ENCODE assay signal across 1 cellular context in genomic region chr2:62197609-62198236, GRCh38.
A peak's percentile ranks its signal among the peaks of the same experiment; 100 is the strongest.
TF ChIP-seq lines count a peak whose summit lies in the region.

No MANE protein-coding gene starts in this region.

TF ChIP-seq in H1, 55 proteins besides CTCF, POLR2A, EP300 and RAD21 (continued from another document):
- TF ChIP-seq CHD7 (IDR thresholded peaks at IDR 0.05; ENCODE audit: insufficient replicate concordance, low read length): peak; percentile 40
- TF ChIP-seq HDAC2 (IDR thresholded peaks at IDR 0.05; ENCODE audit: borderline replicate concordance in 1 of 2, low read depth in 2 of 2, low read length in 2 of 2): peak in 1 of 2 experiments; percentile 56; a peak in 1 of 4 replicates
- peak; percentile 88 to 93; a peak in 3 of 4 replicates for TF ChIP-seq SIN3A (conservative IDR thresholded peaks at IDR 0.05 in 1 of 2, IDR thresholded peaks at IDR 0.05 in 1 of 2; ENCODE audit: low read depth in 1 of 2, low read length in 2 of 2)
- TF ChIP-seq MAX (IDR thresholded peaks at IDR 0.05): peak; percentile 65
- TF ChIP-seq CBX5 (IDR thresholded peaks at IDR 0.05; ENCODE audit: low read depth, low read length): no peak
- 0 out of 2 replicates have a peak, but pooled peaks have one; percentile 28 for TF ChIP-seq TBP (IDR thresholded peaks at IDR 0.05; ENCODE audit: low read depth, low read length)
